17 cellular contexts compared by ENCODE assay signal in the genomic region with DNA sequence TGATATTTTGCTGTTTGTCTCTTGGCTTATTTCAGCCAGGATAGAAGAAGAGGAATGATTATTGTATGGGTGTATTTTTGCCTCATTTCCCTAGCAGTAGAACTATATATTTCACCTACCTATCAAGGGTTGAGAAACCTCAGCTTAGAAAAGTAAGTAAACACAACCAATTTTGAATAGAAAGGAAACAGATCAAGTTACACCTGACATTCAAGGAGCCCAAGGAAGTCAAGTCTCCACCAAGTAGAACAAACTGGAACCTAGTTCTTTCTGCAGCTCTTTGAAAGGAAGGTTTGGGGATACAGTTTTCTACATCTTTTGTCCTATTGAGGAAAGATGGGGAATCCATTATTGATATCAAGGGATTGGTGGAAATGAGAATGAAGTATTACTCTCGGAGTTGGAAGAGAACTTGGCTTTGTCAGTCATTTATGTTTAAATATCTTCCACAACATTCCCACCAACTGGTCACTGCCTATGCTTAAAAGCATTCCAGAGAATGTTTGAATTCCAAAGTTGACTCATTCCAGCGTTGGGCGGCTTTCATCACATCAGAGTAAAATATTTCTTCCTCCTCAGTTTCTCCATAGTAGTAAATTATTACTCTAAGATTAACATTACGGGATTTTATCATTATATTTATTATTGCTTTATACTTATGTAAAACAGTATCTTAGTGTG.
DNase-seq lines count a peak whose midpoint lies in the region; ATAC-seq and TF ChIP-seq lines count a peak whose summit lies in the region.
"Had no signal": no experiment of that assay in that cellular context is flagged by ENCODE, and none has a peak within 500 bp of the region (broad histone marks: within the 10 kb centered on the region; RNA-seq: fewer than 3 reads in every experiment).

No MANE protein-coding gene starts in this region.

- H3K36me3 Mint-ChIP-seq in activated T-helper 17 cell treated with anti-CD3 and anti-CD28 coated beads, Interleukin-2, amount 50 U/mL, for 72 hours (ENCODE audit: low read depth) = no peaks in the 10 kb centered on the region
- H3K36me3 Mint-ChIP-seq: IgD-negative memory B cell; natural killer cell treated with Interleukin-12 subunit alpha and Interleukin-12 subunit beta and Interleukin-15 and Interleukin-18, amount 100 ng/mL, for 72 hours had no signal

- H3K27ac Mint-ChIP-seq in activated T-helper 17 cell treated with anti-CD3 and anti-CD28 coated beads, Interleukin-2, amount 50 U/mL, for 72 hours = no peak overlapping the region
- H3K27ac Mint-ChIP-seq: activated naive CD4-positive, alpha-beta T cell treated with anti-CD3 and anti-CD28 coated beads for 36 hours; dendritic cell treated with granulocyte-macrophage colony-stimulating factor and Interleukin-4, amounts not matched to agents 40 ng/mL and 50 ng/mL, for 4 days; IgD-negative memory B cell; natural killer cell treated with Interleukin-12 subunit alpha and Interleukin-12 subunit beta and Interleukin-15 and Interleukin-18, amount 100 ng/mL, for 72 hours had no signal

- no peak overlapping the region for H3K9ac ChIP-seq in smooth muscle cell (ENCODE audit: low read depth)

- 27% methylated on average over 4 of the region's 4 CpGs for WGBS in smooth muscle cell (ENCODE audit: low lambda C conversion rate)

- H3K4me3 ChIP-seq in smooth muscle cell = no peak overlapping the region
- H3K4me3 ChIP-seq: thoracic aorta had no signal

- no peaks in the 10 kb centered on the region for H3F3A ChIP-seq in smooth muscle cell (ENCODE audit: low read depth)

- H3K9me3 ChIP-seq in smooth muscle cell (replicated peaks; ENCODE audit: low read depth) = no peaks in the 10 kb centered on the region
- H3K9me3 ChIP-seq: thoracic aorta had no signal

- H3K9me3 Mint-ChIP-seq in activated T-helper 17 cell treated with anti-CD3 and anti-CD28 coated beads, Interleukin-2, amount 50 U/mL, for 72 hours = no peaks in the 10 kb centered on the region
- H3K9me3 Mint-ChIP-seq: activated naive CD4-positive, alpha-beta T cell treated with anti-CD3 and anti-CD28 coated beads for 36 hours; dendritic cell treated with granulocyte-macrophage colony-stimulating factor and Interleukin-4, amounts not matched to agents 40 ng/mL and 50 ng/mL, for 4 days; natural killer cell treated with Interleukin-12 subunit alpha and Interleukin-12 subunit beta and Interleukin-15 and Interleukin-18, amount 100 ng/mL, for 72 hours had no signal

- no peak overlapping the region for H2AFZ ChIP-seq in smooth muscle cell (ENCODE audit: low read depth)

- H3K27me3 ChIP-seq in smooth muscle cell (ENCODE audit: low read depth) = no peaks in the 10 kb centered on the region

- H3K4me1 ChIP-seq in smooth muscle cell (ENCODE audit: low read depth) = no peaks in the 10 kb centered on the region

- no peak overlapping the region for H3K4me3 Mint-ChIP-seq in activated T-helper 17 cell treated with anti-CD3 and anti-CD28 coated beads, Interleukin-2, amount 50 U/mL, for 72 hours
- H3K4me3 Mint-ChIP-seq: activated naive CD4-positive, alpha-beta T cell treated with anti-CD3 and anti-CD28 coated beads for 36 hours; dendritic cell treated with granulocyte-macrophage colony-stimulating factor and Interleukin-4, amounts not matched to agents 40 ng/mL and 50 ng/mL, for 4 days; IgD-negative memory B cell; natural killer cell treated with Interleukin-12 subunit alpha and Interleukin-12 subunit beta and Interleukin-15 and Interleukin-18, amount 100 ng/mL, for 72 hours had no signal

- H3K27me3 Mint-ChIP-seq in activated T-helper 17 cell treated with anti-CD3 and anti-CD28 coated beads, Interleukin-2, amount 50 U/mL, for 72 hours = no peaks in the 10 kb centered on the region
- H3K27me3 Mint-ChIP-seq: dendritic cell treated with granulocyte-macrophage colony-stimulating factor and Interleukin-4, amounts not matched to agents 40 ng/mL and 50 ng/mL, for 4 days; IgD-negative memory B cell; natural killer cell treated with Interleukin-12 subunit alpha and Interleukin-12 subunit beta and Interleukin-15 and Interleukin-18, amount 100 ng/mL, for 72 hours had no signal

- H3K79me2 ChIP-seq in smooth muscle cell (ENCODE audit: low read depth) = no peaks in the 10 kb centered on the region

- no peak for TF ChIP-seq CTCF in smooth muscle cell (IDR thresholded peaks at IDR 0.05; ENCODE audit: borderline replicate concordance, insufficient read depth, poor library complexity, severe bottlenecking)

- ATAC-seq in activated T-helper 17 cell treated with anti-CD3 and anti-CD28 coated beads, Interleukin-2, amount 50 U/mL, for 72 hours (replicated peaks) = no peak
- ATAC-seq: left colon; natural killer cell treated with Interleukin-12 subunit alpha and Interleukin-12 subunit beta and Interleukin-15 and Interleukin-18, amount 100 ng/mL, for 72 hours had no signal

- no peaks in the 10 kb centered on the region for H3K4me1 Mint-ChIP-seq in activated T-helper 17 cell treated with anti-CD3 and anti-CD28 coated beads, Interleukin-2, amount 50 U/mL, for 72 hours
- H3K4me1 Mint-ChIP-seq: IgD-negative memory B cell had no signal

- peak overlapping the region; percentile 73 for H3K4me2 ChIP-seq in smooth muscle cell

- peak overlapping the region; percentile 30 for H3K27ac ChIP-seq in smooth muscle cell (ENCODE audit: low read depth)
- H3K27ac ChIP-seq: thoracic aorta had no signal

- H3K36me3 ChIP-seq in smooth muscle cell (ENCODE audit: low read depth) = no peaks in the 10 kb centered on the region
- H3K36me3 ChIP-seq: thoracic aorta had no signal

- no peaks in the 10 kb centered on the region for H4K20me1 ChIP-seq in smooth muscle cell (ENCODE audit: low read depth)

- DNase-seq in H4 (ENCODE audit: low spot score) (peak; percentile 38), RPMI7951 (ENCODE audit: low read depth) (peak; percentile 0), fibroblast of peridontal ligament (ENCODE audit: extremely low read depth) (peak; percentile 54), smooth muscle cell (lab: John Stamatoyannopoulos, UW; ENCODE audit: unreplicated experiment) (no peak), Ammon's horn (ENCODE audit: low spot score) (no peak)
- no peak for DNase-seq in activated CD8-positive, alpha-beta memory T cell treated with anti-CD3 and anti-CD28 coated beads for 24 hours
- DNase-seq: activated naive CD4-positive, alpha-beta T cell treated with anti-CD3 and anti-CD28 coated beads for 36 hours; GOT3; left colon; NCI-H1417 treated with DMSO at 0.1 percent for 48 hours; NCI-H526 treated with DMSO at 0.1 percent for 48 hours; SHP77 had no signal

Comparison
In these comparisons a context has a peak if more than half of its experiments do, and no peak if none do; other contexts are left out.
1. DNase-seq: peak in H4 (single experiment), RPMI7951 (single experiment) and fibroblast of peridontal ligament (single experiment); none in smooth muscle cell (single experiment), activated CD8-positive, alpha-beta memory T cell treated with anti-CD3 and anti-CD28 coated beads for 24 hours (single experiment) and Ammon's horn (single experiment).